Comparison of ENCODE assay signal across 1 cellular context in the genomic region with DNA sequence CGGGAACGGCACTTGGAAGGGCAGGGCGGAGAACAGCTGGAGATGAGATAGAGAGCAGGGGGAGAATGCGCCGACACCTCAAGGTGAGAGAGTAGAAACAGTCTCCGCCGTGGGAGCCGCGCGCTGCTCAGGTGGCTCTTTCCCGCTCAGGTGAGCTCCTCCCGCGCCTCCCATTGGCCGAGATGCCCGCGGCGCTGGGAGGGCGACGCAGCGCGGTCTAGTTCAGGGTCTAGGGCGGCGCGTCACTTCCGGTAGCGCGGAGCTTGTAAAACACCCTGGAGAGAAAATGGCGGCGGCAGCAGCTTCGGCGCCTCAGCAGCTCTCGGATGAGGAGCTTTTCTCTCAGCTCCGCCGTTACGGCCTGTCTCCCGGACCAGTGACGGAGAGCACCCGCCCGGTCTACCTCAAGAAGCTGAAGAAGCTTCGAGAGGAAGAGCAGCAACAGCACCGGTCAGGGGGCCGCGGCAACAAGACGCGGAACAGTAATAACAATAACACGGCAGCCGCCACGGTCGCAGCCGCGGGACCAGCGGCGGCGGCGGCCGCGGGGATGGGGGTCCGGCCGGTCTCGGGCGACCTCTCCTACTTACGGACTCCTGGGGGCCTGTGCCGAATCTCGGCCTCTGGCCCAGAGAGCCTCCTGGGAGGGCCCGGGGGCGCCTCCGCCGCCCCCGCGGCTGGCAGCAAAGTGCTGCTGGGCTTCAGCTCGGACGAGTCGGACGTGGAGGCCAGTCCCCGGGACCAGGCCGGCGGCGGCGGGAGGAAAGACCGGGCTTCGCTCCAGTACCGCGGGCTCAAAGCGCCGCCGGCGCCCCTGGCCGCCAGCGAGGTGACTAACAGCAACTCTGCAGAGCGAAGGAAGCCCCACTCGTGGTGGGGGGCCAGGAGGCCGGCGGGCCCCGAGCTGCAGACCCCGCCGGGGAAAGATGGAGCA.
TF ChIP-seq lines count a peak whose summit lies in the region.

A gene (plus strand): TSS at position 273 of the 934 bp plus-strand sequence. CDS start 14 bp downstream, at position 287.

TF ChIP-seq in K562, 482 proteins besides CTCF, POLR2A, EP300 and RAD21 (continued from another document and continues in another):
- TF ChIP-seq, protein P1, sequence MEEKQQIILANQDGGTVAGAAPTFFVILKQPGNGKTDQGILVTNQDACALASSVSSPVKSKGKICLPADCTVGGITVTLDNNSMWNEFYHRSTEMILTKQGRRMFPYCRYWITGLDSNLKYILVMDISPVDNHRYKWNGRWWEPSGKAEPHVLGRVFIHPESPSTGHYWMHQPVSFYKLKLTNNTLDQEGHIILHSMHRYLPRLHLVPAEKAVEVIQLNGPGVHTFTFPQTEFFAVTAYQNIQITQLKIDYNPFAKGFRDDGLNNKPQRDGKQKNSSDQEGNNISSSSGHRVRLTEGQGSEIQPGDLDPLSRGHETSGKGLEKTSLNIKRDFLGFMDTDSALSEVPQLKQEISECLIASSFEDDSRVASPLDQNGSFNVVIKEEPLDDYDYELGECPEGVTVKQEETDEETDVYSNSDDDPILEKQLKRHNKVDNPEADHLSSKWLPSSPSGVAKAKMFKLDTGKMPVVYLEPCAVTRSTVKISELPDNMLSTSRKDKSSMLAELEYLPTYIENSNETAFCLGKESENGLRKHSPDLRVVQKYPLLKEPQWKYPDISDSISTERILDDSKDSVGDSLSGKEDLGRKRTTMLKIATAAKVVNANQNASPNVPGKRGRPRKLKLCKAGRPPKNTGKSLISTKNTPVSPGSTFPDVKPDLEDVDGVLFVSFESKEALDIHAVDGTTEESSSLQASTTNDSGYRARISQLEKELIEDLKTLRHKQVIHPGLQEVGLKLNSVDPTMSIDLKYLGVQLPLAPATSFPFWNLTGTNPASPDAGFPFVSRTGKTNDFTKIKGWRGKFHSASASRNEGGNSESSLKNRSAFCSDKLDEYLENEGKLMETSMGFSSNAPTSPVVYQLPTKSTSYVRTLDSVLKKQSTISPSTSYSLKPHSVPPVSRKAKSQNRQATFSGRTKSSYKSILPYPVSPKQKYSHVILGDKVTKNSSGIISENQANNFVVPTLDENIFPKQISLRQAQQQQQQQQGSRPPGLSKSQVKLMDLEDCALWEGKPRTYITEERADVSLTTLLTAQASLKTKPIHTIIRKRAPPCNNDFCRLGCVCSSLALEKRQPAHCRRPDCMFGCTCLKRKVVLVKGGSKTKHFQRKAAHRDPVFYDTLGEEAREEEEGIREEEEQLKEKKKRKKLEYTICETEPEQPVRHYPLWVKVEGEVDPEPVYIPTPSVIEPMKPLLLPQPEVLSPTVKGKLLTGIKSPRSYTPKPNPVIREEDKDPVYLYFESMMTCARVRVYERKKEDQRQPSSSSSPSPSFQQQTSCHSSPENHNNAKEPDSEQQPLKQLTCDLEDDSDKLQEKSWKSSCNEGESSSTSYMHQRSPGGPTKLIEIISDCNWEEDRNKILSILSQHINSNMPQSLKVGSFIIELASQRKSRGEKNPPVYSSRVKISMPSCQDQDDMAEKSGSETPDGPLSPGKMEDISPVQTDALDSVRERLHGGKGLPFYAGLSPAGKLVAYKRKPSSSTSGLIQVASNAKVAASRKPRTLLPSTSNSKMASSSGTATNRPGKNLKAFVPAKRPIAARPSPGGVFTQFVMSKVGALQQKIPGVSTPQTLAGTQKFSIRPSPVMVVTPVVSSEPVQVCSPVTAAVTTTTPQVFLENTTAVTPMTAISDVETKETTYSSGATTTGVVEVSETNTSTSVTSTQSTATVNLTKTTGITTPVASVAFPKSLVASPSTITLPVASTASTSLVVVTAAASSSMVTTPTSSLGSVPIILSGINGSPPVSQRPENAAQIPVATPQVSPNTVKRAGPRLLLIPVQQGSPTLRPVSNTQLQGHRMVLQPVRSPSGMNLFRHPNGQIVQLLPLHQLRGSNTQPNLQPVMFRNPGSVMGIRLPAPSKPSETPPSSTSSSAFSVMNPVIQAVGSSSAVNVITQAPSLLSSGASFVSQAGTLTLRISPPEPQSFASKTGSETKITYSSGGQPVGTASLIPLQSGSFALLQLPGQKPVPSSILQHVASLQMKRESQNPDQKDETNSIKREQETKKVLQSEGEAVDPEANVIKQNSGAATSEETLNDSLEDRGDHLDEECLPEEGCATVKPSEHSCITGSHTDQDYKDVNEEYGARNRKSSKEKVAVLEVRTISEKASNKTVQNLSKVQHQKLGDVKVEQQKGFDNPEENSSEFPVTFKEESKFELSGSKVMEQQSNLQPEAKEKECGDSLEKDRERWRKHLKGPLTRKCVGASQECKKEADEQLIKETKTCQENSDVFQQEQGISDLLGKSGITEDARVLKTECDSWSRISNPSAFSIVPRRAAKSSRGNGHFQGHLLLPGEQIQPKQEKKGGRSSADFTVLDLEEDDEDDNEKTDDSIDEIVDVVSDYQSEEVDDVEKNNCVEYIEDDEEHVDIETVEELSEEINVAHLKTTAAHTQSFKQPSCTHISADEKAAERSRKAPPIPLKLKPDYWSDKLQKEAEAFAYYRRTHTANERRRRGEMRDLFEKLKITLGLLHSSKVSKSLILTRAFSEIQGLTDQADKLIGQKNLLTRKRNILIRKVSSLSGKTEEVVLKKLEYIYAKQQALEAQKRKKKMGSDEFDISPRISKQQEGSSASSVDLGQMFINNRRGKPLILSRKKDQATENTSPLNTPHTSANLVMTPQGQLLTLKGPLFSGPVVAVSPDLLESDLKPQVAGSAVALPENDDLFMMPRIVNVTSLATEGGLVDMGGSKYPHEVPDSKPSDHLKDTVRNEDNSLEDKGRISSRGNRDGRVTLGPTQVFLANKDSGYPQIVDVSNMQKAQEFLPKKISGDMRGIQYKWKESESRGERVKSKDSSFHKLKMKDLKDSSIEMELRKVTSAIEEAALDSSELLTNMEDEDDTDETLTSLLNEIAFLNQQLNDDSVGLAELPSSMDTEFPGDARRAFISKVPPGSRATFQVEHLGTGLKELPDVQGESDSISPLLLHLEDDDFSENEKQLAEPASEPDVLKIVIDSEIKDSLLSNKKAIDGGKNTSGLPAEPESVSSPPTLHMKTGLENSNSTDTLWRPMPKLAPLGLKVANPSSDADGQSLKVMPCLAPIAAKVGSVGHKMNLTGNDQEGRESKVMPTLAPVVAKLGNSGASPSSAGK (IDR thresholded peaks at IDR 0.05) = peak; percentile 100
- TF ChIP-seq FIP1L1 (IDR thresholded peaks at IDR 0.05; ENCODE audit: low read depth, low read length, poor library complexity, severe bottlenecking) = no peak
- 0 out of 2 replicates have a peak, but pooled peaks have one; percentile 26 for TF ChIP-seq TRIM28 (IDR thresholded peaks at IDR 0.05)
- TF ChIP-seq, protein P2, sequence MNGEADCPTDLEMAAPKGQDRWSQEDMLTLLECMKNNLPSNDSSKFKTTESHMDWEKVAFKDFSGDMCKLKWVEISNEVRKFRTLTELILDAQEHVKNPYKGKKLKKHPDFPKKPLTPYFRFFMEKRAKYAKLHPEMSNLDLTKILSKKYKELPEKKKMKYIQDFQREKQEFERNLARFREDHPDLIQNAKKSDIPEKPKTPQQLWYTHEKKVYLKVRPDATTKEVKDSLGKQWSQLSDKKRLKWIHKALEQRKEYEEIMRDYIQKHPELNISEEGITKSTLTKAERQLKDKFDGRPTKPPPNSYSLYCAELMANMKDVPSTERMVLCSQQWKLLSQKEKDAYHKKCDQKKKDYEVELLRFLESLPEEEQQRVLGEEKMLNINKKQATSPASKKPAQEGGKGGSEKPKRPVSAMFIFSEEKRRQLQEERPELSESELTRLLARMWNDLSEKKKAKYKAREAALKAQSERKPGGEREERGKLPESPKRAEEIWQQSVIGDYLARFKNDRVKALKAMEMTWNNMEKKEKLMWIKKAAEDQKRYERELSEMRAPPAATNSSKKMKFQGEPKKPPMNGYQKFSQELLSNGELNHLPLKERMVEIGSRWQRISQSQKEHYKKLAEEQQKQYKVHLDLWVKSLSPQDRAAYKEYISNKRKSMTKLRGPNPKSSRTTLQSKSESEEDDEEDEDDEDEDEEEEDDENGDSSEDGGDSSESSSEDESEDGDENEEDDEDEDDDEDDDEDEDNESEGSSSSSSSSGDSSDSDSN (IDR thresholded peaks at IDR 0.05; ENCODE audit: borderline replicate concordance in 1 of 2, low read depth in 2 of 2, low read length in 2 of 2) = peak in 1 of 2 experiments; percentile 53; a peak in 1 of 4 replicates
- peak; percentile 79 for TF ChIP-seq ETV1 (tag; conservative IDR thresholded peaks at IDR 0.05; ENCODE audit: low read depth)
- TF ChIP-seq SIN3A (IDR thresholded peaks at IDR 0.05; ENCODE audit: borderline replicate concordance in 2 of 2, control insufficient read depth in 1 of 2, low read depth in 2 of 2, low read length in 2 of 2) = 0 out of 4 replicates have a peak, but pooled peaks of 1 of the 2 experiments have one; percentile 66
- TF ChIP-seq CC2D1A (IDR thresholded peaks at IDR 0.05) = no peak
- peak in 1 of 2 experiments; percentile 88; a peak in 2 of 4 replicates for TF ChIP-seq FOXA3 (CRISPR knock-in tag; conservative IDR thresholded peaks at IDR 0.05 in 1 of 2, IDR thresholded peaks at IDR 0.05 in 1 of 2)
- TF ChIP-seq, protein P3, sequence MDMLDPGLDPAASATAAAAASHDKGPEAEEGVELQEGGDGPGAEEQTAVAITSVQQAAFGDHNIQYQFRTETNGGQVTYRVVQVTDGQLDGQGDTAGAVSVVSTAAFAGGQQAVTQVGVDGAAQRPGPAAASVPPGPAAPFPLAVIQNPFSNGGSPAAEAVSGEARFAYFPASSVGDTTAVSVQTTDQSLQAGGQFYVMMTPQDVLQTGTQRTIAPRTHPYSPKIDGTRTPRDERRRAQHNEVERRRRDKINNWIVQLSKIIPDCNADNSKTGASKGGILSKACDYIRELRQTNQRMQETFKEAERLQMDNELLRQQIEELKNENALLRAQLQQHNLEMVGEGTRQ (CRISPR knock-in tag; IDR thresholded peaks at IDR 0.05) = peak; percentile 54
- TF ChIP-seq KDM4B (IDR thresholded peaks at IDR 0.05; ENCODE audit: borderline replicate concordance in 2 of 2, low read depth in 1 of 2) = 0 out of 4 replicates have a peak, but pooled peaks of 1 of the 2 experiments have one; percentile 37
- peak; percentile 88 for TF ChIP-seq RBBP5 (IDR thresholded peaks at IDR 0.05; ENCODE audit: borderline replicate concordance, insufficient read depth, low read length, poor library complexity, severe bottlenecking)
- TF ChIP-seq ZBTB7A (IDR thresholded peaks at IDR 0.05; ENCODE audit: borderline replicate concordance, control insufficient read depth, low read depth, low read length) = 0 out of 2 replicates have a peak, but pooled peaks have one; percentile 23
- TF ChIP-seq ARHGAP35 (IDR thresholded peaks at IDR 0.05; ENCODE audit: partially characterized antibody) = no peak
- TF ChIP-seq L3MBTL2 (IDR thresholded peaks at IDR 0.05) = peak; percentile 99
- TF ChIP-seq ATF7 (IDR thresholded peaks at IDR 0.05) = peak; percentile 65
- TF ChIP-seq NR3C1 (CRISPR knock-in tag; IDR thresholded peaks at IDR 0.05) = peak; percentile 89; the same call in 1 of the 2 replicates
- TF ChIP-seq, protein P4, sequence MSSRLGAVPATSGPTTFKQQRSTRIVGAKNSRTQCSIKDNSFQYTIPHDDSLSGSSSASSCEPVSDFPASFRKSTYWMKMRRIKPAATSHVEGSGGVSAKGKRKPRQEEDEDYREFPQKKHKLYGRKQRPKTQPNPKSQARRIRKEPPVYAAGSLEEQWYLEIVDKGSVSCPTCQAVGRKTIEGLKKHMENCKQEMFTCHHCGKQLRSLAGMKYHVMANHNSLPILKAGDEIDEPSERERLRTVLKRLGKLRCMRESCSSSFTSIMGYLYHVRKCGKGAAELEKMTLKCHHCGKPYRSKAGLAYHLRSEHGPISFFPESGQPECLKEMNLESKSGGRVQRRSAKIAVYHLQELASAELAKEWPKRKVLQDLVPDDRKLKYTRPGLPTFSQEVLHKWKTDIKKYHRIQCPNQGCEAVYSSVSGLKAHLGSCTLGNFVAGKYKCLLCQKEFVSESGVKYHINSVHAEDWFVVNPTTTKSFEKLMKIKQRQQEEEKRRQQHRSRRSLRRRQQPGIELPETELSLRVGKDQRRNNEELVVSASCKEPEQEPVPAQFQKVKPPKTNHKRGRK (tag; IDR thresholded peaks at IDR 0.05) = no peak
- no peak for TF ChIP-seq RBM14 (IDR thresholded peaks at IDR 0.05; ENCODE audit: borderline replicate concordance, insufficient read depth, low read depth, low read length)
- no peak for TF ChIP-seq NFE2L1 (tag; IDR thresholded peaks at IDR 0.05; ENCODE audit: borderline replicate concordance, low read depth)
- TF ChIP-seq ZFX (CRISPR knock-in tag; IDR thresholded peaks at IDR 0.05) = peak; percentile 82
- TF ChIP-seq KAT8 (IDR thresholded peaks at IDR 0.05; ENCODE audit: low read depth) = no peak
- TF ChIP-seq TAF7 (tag; IDR thresholded peaks at IDR 0.05) = peak; percentile 88
- peak; percentile 55; the same call in 1 of the 2 replicates for TF ChIP-seq TEAD4 (IDR thresholded peaks at IDR 0.05; ENCODE audit: low read length)
- TF ChIP-seq TEAD4 (CRISPR knock-in tag; IDR thresholded peaks at IDR 0.05; ENCODE audit: borderline replicate concordance) = peak; percentile 94; the same call in 1 of the 2 replicates
- TF ChIP-seq, protein P5, sequence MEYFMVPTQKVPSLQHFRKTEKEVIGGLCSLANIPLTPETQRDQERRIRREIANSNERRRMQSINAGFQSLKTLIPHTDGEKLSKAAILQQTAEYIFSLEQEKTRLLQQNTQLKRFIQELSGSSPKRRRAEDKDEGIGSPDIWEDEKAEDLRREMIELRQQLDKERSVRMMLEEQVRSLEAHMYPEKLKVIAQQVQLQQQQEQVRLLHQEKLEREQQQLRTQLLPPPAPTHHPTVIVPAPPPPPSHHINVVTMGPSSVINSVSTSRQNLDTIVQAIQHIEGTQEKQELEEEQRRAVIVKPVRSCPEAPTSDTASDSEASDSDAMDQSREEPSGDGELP (CRISPR knock-in tag; IDR thresholded peaks at IDR 0.05; ENCODE audit: borderline replicate concordance) = peak; percentile 95
- peak; percentile 67 for TF ChIP-seq POLR2H (tag; IDR thresholded peaks at IDR 0.05; ENCODE audit: low read depth)
- no peak for TF ChIP-seq HEY1 (CRISPR knock-in tag; IDR thresholded peaks at IDR 0.05; ENCODE audit: borderline replicate concordance)
- TF ChIP-seq SIN3B (IDR thresholded peaks at IDR 0.05; ENCODE audit: low read depth) = peak; percentile 88
- peak; percentile 94 for TF ChIP-seq C11orf30 (IDR thresholded peaks at IDR 0.05; ENCODE audit: low read depth)
- TF ChIP-seq SREBF1 (IDR thresholded peaks at IDR 0.05; ENCODE audit: borderline replicate concordance, low read depth, low read length) = peak; percentile 59; the same call in 1 of the 2 replicates
- peak; percentile 97 for TF ChIP-seq FOXP1 (CRISPR knock-in tag; IDR thresholded peaks at IDR 0.05)
- peak; percentile 1 to 28; a peak in 1 of 4 replicates for TF ChIP-seq TRIM24 (IDR thresholded peaks at IDR 0.05)
- TF ChIP-seq, protein P6, sequence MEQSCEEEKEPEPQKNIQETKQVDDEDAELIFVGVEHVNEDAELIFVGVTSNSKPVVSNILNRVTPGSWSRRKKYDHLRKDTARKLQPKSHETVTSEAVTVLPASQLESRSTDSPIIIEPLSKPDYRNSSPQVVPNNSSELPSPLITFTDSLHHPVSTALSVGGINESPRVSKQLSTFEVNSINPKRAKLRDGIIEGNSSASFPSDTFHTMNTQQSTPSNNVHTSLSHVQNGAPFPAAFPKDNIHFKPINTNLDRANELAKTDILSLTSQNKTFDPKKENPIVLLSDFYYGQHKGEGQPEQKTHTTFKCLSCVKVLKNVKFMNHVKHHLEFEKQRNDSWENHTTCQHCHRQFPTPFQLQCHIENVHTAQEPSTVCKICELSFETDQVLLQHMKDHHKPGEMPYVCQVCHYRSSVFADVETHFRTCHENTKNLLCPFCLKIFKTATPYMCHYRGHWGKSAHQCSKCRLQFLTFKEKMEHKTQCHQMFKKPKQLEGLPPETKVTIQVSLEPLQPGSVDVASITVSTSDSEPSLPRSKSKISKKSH (CRISPR knock-in tag; IDR thresholded peaks at IDR 0.05) = no peak
- peak; percentile 95 for TF ChIP-seq POLR2G (IDR thresholded peaks at IDR 0.05; ENCODE audit: low read depth, low read length)
- peak; percentile 90 for TF ChIP-seq PHF8 (IDR thresholded peaks at IDR 0.05; ENCODE audit: borderline replicate concordance, low read length)
- peak; percentile 83; the same call in 1 of the 2 replicates for TF ChIP-seq NFRKB (IDR thresholded peaks at IDR 0.05; ENCODE audit: low read depth)
- peak; percentile 96 for TF ChIP-seq RBFOX2 (IDR thresholded peaks at IDR 0.05; ENCODE audit: low read depth, low read length)
- peak; percentile 63 for TF ChIP-seq ZNF263 (CRISPR knock-in tag; IDR thresholded peaks at IDR 0.05; ENCODE audit: borderline replicate concordance)
